14 cellular contexts compared by ENCODE assay signal in genomic region chr3:27544372-27544865, GRCh38.
DNase-seq lines count a peak whose midpoint lies in the region; ATAC-seq, FAIRE-seq and TF ChIP-seq lines count a peak whose summit lies in the region.
"Had no signal": no experiment of that assay in that cellular context is flagged by ENCODE, and none has a peak within 500 bp of the region (broad histone marks: within the 10 kb centered on the region; RNA-seq: fewer than 3 reads in every experiment).

No MANE protein-coding gene starts in this region.

- no peak overlapping the region; the same call in 1 of the 2 replicates for H3K27ac Mint-ChIP-seq in GM23338
- H3K27ac Mint-ChIP-seq: memory B cell; T-helper 1 cell treated with Interleukin-12 subunit alpha and Interleukin-12 subunit beta and Interleukin-4 antibody, amounts not matched to agents 30 μg/mL and 1 μg/mL, for 36 hours had no signal

- POLR2A ChIA-PET in RWPE1 (lab: Yijun Ruan, JAX; ENCODE audit: low non-redundant PET) = no interaction called here

- no peaks in the 10 kb centered on the region for H3K36me3 Mint-ChIP-seq in GM23338 (ENCODE audit: low read depth)

- H2AFZ ChIP-seq in GM23338 = no peak overlapping the region

- H3K4me1 ChIP-seq in GM23338 (ENCODE audit: insufficient read depth) (peaks cover 26% of the 10 kb centered on the region; the same call in 1 of the 2 replicates), esophagus squamous epithelium (peaks cover 6 to 36% (median 22%) of the 10 kb centered on the region in 3 donors)

- FAIRE-seq in frontal cortex (lab: Jason Lieb, UNC) = no peak

- H3K27me3 Mint-ChIP-seq in GM23338 (ENCODE audit: insufficient read depth, low read depth, poor library complexity) = peaks cover 4% of the 10 kb centered on the region

- no peaks in the 10 kb centered on the region for H3K27me3 ChIP-seq in GM23338 (ENCODE audit: insufficient read depth)
- H3K27me3 ChIP-seq in esophagus squamous epithelium = no peaks in the 10 kb centered on the region

- H3F3A ChIP-seq in GM23338 (replicated peaks; ENCODE audit: low read depth) = no peaks in the 10 kb centered on the region

- no peaks in the 10 kb centered on the region for H3K9me2 ChIP-seq in GM23338 (ENCODE audit: insufficient read depth)

- no peaks in the 10 kb centered on the region for H3K9me3 ChIP-seq in esophagus squamous epithelium

- TF ChIP-seq CTCF in GM23338 (conservative IDR thresholded peaks at IDR 0.05; ENCODE audit: low read depth in 2 of 2) (no peak), RWPE1 (conservative IDR thresholded peaks at IDR 0.05; ENCODE audit: low read depth) (no peak), esophagus squamous epithelium (IDR thresholded peaks at IDR 0.05) (no peak)

- no peak for TF ChIP-seq POLR2A in esophagus squamous epithelium (IDR thresholded peaks at IDR 0.05)

- CTCF ChIA-PET in RWPE1 (lab: Yijun Ruan, JAX) = interaction anchor here (0.7 kb wide), 1 partner anchor 88 kb away, joined by 3 read pairs; no protein-coding TSS in a partner anchor

- no peaks in the 10 kb centered on the region for H3K79me2 ChIP-seq in GM23338 (replicated peaks; ENCODE audit: insufficient read depth)

- ATAC-seq in GM23338 (no peak), GM19395 (IDR thresholded peaks at IDR 0.05; ENCODE audit: unreplicated experiment) (no peak), GM21786 (IDR thresholded peaks at IDR 0.05; ENCODE audit: unreplicated experiment) (no peak)

- 4 to 21% methylated on average over 3 of the region's 3 CpGs for WGBS in esophagus squamous epithelium, 2 donors

- H3K36me3 ChIP-seq in GM23338 (ENCODE audit: insufficient read depth) = no peaks in the 10 kb centered on the region
- no peaks in the 10 kb centered on the region for H3K36me3 ChIP-seq in esophagus squamous epithelium

- peak overlapping the region; percentile 3; the same call in 1 of the 2 replicates for H3K4me2 ChIP-seq in GM23338

- H3K9me3 Mint-ChIP-seq in GM23338 = no peaks in the 10 kb centered on the region; the same call in 2 of the 3 replicates
- H3K9me3 Mint-ChIP-seq: memory B cell; T-helper 1 cell treated with Interleukin-12 subunit alpha and Interleukin-12 subunit beta and Interleukin-4 antibody, amounts not matched to agents 30 μg/mL and 1 μg/mL, for 36 hours had no signal

- no peak overlapping the region for H3K4me3 ChIP-seq in GM23338
- H3K4me3 ChIP-seq in esophagus squamous epithelium = no peak overlapping the region

- DNase-seq in GM23338 (ENCODE audit: low spot score) (no peak), RWPE1 (ENCODE audit: low spot score) (peak; percentile 30), esophagus squamous epithelium (lab: John Stamatoyannopoulos, UW) (no peak), renal cortical epithelial cell (ENCODE audit: low read depth) (peak; percentile 89), DMS53 (lab: John Stamatoyannopoulos, UW) (no peak), frontal cortex (ENCODE audit: low spot score in 2 of 2) (no peak)
- DNase-seq: effector CD4-positive, alpha-beta T cell; NCI-H226; stimulated activated CD4-positive, alpha-beta T cell treated with anti-CD3 and anti-CD28 coated beads, Interleukin-12 subunit alpha, Interleukin-12 subunit beta, amount 100 ng/mL, for 4 hours; substantia nigra had no signal

- H4K20me1 ChIP-seq in GM23338 (replicated peaks; ENCODE audit: insufficient read depth) = no peaks in the 10 kb centered on the region

- H3K27ac ChIP-seq in GM23338 (ENCODE audit: low read depth) = no peak overlapping the region
- peak overlapping the region; percentile 91 for H3K27ac ChIP-seq in RWPE1
- peak overlapping the region; percentile 47 to 73 (median 60) for H3K27ac ChIP-seq in esophagus squamous epithelium

- peaks cover 22% of the 10 kb centered on the region for H3K4me1 Mint-ChIP-seq in GM23338
- H3K4me1 Mint-ChIP-seq: memory B cell had no signal

- H3K4me3 Mint-ChIP-seq in GM23338 = no peak overlapping the region
- H3K4me3 Mint-ChIP-seq: memory B cell; T-helper 1 cell treated with Interleukin-12 subunit alpha and Interleukin-12 subunit beta and Interleukin-4 antibody, amounts not matched to agents 30 μg/mL and 1 μg/mL, for 36 hours had no signal

- intact Hi-C loops in esophagus squamous epithelium (cut with DNase I) = no loop called here

TF ChIP-seq in GM23338, 12 proteins besides CTCF, POLR2A, EP300 and RAD21:
- 0 out of 2 replicates have a peak, but pooled peaks have one; percentile 11 for TF ChIP-seq NANOG (IDR thresholded peaks at IDR 0.05; ENCODE audit: borderline replicate concordance)
- TF ChIP-seq EZH2phosphoT487 (IDR thresholded peaks at IDR 0.05; ENCODE audit: unreplicated experiment) = no peak

Comparison
In these comparisons a context has a peak if more than half of its experiments do, and no peak if none do; other contexts are left out.
1. DNase-seq: peak in RWPE1 (single experiment) and renal cortical epithelial cell (single experiment); none in GM23338 (single experiment), esophagus squamous epithelium (single experiment), DMS53 (single experiment) and frontal cortex (0 of 2).